In genomic region chr6:89411269-89412070, GRCh38 we compare ENCODE assay signal across 8 cellular contexts. TPM values are rescaled to one million over a fixed set of nuclear protein-coding genes. Genes with fewer than 3 reads are reported as not detected.
DNase-seq lines count a peak whose midpoint lies in the region; ATAC-seq, FAIRE-seq and TF ChIP-seq lines count a peak whose summit lies in the region.

No MANE protein-coding gene starts in this region.

- peak overlapping the region; percentile 78 for H3K4me2 ChIP-seq in HepG2 (ENCODE audit: low read depth, low read length)

- peaks cover 5% of the 10 kb centered on the region for H3K4me1 Mint-ChIP-seq in central memory CD8-positive, alpha-beta T cell

- TF ChIP-seq CTCF in HepG2 (CRISPR knock-in tag; IDR thresholded peaks at IDR 0.05): no peak

- H3K27ac ChIP-seq in HepG2 (ENCODE audit: extremely low read length, insufficient read depth, low read length): no peak overlapping the region

- no peaks in the 10 kb centered on the region for H4K20me1 ChIP-seq in HepG2 (ENCODE audit: insufficient read depth, low read length)

- TF ChIP-seq EP300 in HepG2 (IDR thresholded peaks at IDR 0.05; ENCODE audit: low read depth in 2 of 2, low read length in 2 of 2): no peak
- no peak for TF ChIP-seq EP300 in HepG2 (CRISPR knock-in tag; IDR thresholded peaks at IDR 0.05; ENCODE audit: borderline replicate concordance)

- H3K9me3 ChIP-seq in HepG2 (ENCODE audit: low read length): no peaks in the 10 kb centered on the region

- peaks cover 2% of the 10 kb centered on the region for H3K36me3 Mint-ChIP-seq in central memory CD8-positive, alpha-beta T cell (ENCODE audit: insufficient read depth)

- H3K4me3 Mint-ChIP-seq in central memory CD8-positive, alpha-beta T cell: peak overlapping the region; percentile 97

- ATAC-seq in GM19372 (IDR thresholded peaks at IDR 0.05; ENCODE audit: low read depth, unreplicated experiment): peak; percentile 47
- peak; percentile 7 for ATAC-seq in HG03469 (IDR thresholded peaks at IDR 0.05; ENCODE audit: unreplicated experiment)
- ATAC-seq in central memory CD8-positive, alpha-beta T cell (replicated peaks; ENCODE audit: extremely low read depth, poor library complexity, severe bottlenecking): peak; percentile 38
- peak; percentile 74 for ATAC-seq in HepG2

- POLR2A ChIA-PET in HepG2 (lab: Yijun Ruan, JAX): no interaction called here

- no peaks in the 10 kb centered on the region for H3K79me2 ChIP-seq in HepG2 (ENCODE audit: insufficient read depth, low read length)

- H3K36me3 ChIP-seq in HepG2 (replicated peaks in 1 of 2; ENCODE audit: control insufficient read depth in 1 of 2, insufficient read depth in 2 of 2, low read length in 2 of 2): no peaks in the 10 kb centered on the region

- peak; percentile 40 for DNase-seq in CD1c-positive myeloid dendritic cell (ENCODE audit: extremely low spot score)
- DNase-seq in T-helper 1 cell: peak; percentile 3 to 14 (median 13)
- no peak for DNase-seq in central memory CD8-positive, alpha-beta T cell (ENCODE audit: low spot score in 2 of 2)
- DNase-seq in HepG2 (ENCODE audit: low spot score): no peak
- peak; percentile 2 for DNase-seq in stimulated activated CD8-positive, alpha-beta memory T cell treated with anti-CD3 and anti-CD28 coated beads, Interleukin-4, amount 100 ng/mL, for 24 hours (ENCODE audit: low read depth)
- DNase-seq in NCI-H510A (lab: John Stamatoyannopoulos, UW): no peak

- peaks cover 1 to 51% of the 10 kb centered on the region in 2 experiments; a peak in 4 of 5 replicates for H3K27me3 ChIP-seq in HepG2 (ENCODE audit: control insufficient read depth in 1 of 2, insufficient read depth in 2 of 2, low read length in 2 of 2)

- intact Hi-C loops in HepG2 (cut with micrococcal nuclease; ENCODE audit: unreplicated experiment): no loop called here

- H2AFZ ChIP-seq in HepG2 (ENCODE audit: low read length): no peak overlapping the region

- in situ Hi-C loops in HepG2 (cut with HindIII; ENCODE audit: extremely low pct_ligation_motif_present, low pct_unique_long_range_greater_than_20kb): no loop called here

- CTCF ChIA-PET in HepG2 (lab: Yijun Ruan, JAX; ENCODE audit: low intra/inter-chr PET ratio, low total read pairs): no interaction called here

- no peak for FAIRE-seq in HepG2 (lab: Jason Lieb, UNC)

- peaks cover 40% of the 10 kb centered on the region for H3K27me3 Mint-ChIP-seq in central memory CD8-positive, alpha-beta T cell

- no peak for TF ChIP-seq POLR2A in HepG2 (IDR thresholded peaks at IDR 0.05; ENCODE audit: insufficient read depth in 1 of 2, low read depth in 2 of 2, low read length in 2 of 2)

- no TSS peak for BruUV-seq in HepG2 (replicated peaks; lab: Mats Ljungman, UMichigan)

- peak overlapping the region; percentile 60 to 72 (median 62); a peak in 5 of 6 replicates for H3K4me3 ChIP-seq in HepG2 (replicated peaks in 1 of 3; ENCODE audit: insufficient read depth in 1 of 3, low read depth in 2 of 3, low read length in 3 of 3)

- H3K27ac Mint-ChIP-seq in central memory CD8-positive, alpha-beta T cell (ENCODE audit: low read depth): peak overlapping the region; percentile 38

- TF ChIP-seq RAD21 in HepG2 (CRISPR knock-in tag; IDR thresholded peaks at IDR 0.05): no peak

- peaks cover 25% of the 10 kb centered on the region for H3K4me1 ChIP-seq in HepG2 (ENCODE audit: insufficient read depth, low read length)

- no peak overlapping the region for H3K9ac ChIP-seq in HepG2 (ENCODE audit: insufficient read depth, low read depth, low read length)

- no peaks in the 10 kb centered on the region for H3K9me3 Mint-ChIP-seq in central memory CD8-positive, alpha-beta T cell

- under 1% methylated on average over 22 of the region's 83 CpGs for WGBS in HepG2 (ENCODE audit: low lambda C conversion rate)

TF ChIP-seq in HepG2, 621 proteins besides CTCF, POLR2A, EP300 and RAD21 (continues in another document):
- TF ChIP-seq KDM2A (CRISPR knock-in tag; IDR thresholded peaks at IDR 0.05; ENCODE audit: borderline replicate concordance, low read depth): 0 out of 2 replicates have a peak, but pooled peaks have one; percentile 19
- TF ChIP-seq PCBP2 (optimal IDR thresholded peaks at IDR 0.05; ENCODE audit: low read depth, low read length, poor library complexity, severe bottlenecking): no peak

RNA-seq across cellular contexts. Expression of gene RRAGD, which starts 0.6 kb away (rescaled TPM):
- 0.35 and 0.39 TPM in 2 replicates for total RNA-seq in HepG2 (2016; rRNA removed; fragmentation: Illumina TruSeq; extraction: Trizol)
- total RNA-seq in HepG2 (2016; cell fraction: cytosol; rRNA removed; fragmentation: Illumina TruSeq; extraction: Trizol; ENCODE audit: low read depth): 0.26 and 0.30 TPM in 2 replicates
- 0.30 and 0.63 TPM in 2 replicates for total RNA-seq in HepG2 (2016; cell fraction: insoluble cytoplasmic fraction; rRNA removed; fragmentation: Illumina TruSeq; extraction: Trizol)
- 0.69 and 1.1 TPM in 2 replicates for total RNA-seq in HepG2 (2016; cell fraction: membrane; rRNA removed; fragmentation: Illumina TruSeq; extraction: Trizol)
- 0.28 and 0.53 TPM in 2 replicates for total RNA-seq in HepG2 (2016; cell fraction: nucleus; rRNA removed; fragmentation: Illumina TruSeq; extraction: Trizol)
- 0.53 and 0.57 TPM in 2 replicates for polyA plus RNA-seq in HepG2 (2011; rRNA removed)
- polyA plus RNA-seq in HepG2 (2011; cell fraction: cytosol; rRNA removed): 0.12 and 0.37 TPM in 2 replicates
- polyA plus RNA-seq in HepG2 (2011; cell fraction: nucleus; rRNA removed): 0.05 and 0.06 TPM in 2 replicates
- polyA plus RNA-seq in HepG2 (2012): 0.21 and 0.85 TPM in 2 replicates
- polyA plus RNA-seq in HepG2 (2016; cell fraction: cytosol; fragmentation: Illumina TruSeq; extraction: Trizol; ENCODE audit: low read depth): 0.37 and 0.38 TPM in 2 replicates
- 0.17 and 0.53 TPM in 2 replicates for polyA plus RNA-seq in HepG2 (2016; cell fraction: insoluble cytoplasmic fraction; fragmentation: Illumina TruSeq; extraction: Trizol; ENCODE audit: low read depth)
- 0.69 and 0.86 TPM in 2 replicates for polyA plus RNA-seq in HepG2 (2016; cell fraction: membrane; fragmentation: Illumina TruSeq; extraction: Trizol; ENCODE audit: low read depth)
- polyA plus RNA-seq in HepG2 (2016; cell fraction: nucleus; fragmentation: Illumina TruSeq; extraction: Trizol; ENCODE audit: insufficient read depth, low read depth): 0.22 TPM in 1 of 2 replicates, not detected in the other
- polyA minus RNA-seq in HepG2 (2011; rRNA and poly(A)+ RNA removed; ENCODE audit: low replicate concordance): 0.26 TPM in 1 of 2 replicates, not detected in the other
- 0.62 and 1.3 TPM in 2 replicates for polyA minus RNA-seq in HepG2 (2011; cell fraction: cytosol; rRNA and poly(A)+ RNA removed)
- polyA minus RNA-seq in HepG2 (2011; cell fraction: nucleus; rRNA and poly(A)+ RNA removed): 0.12 and 0.13 TPM in 2 replicates

RNA-seq across cellular contexts. Expression of gene ANKRD6, which starts 21.5 kb away (rescaled TPM):
- total RNA-seq in HepG2 (2016; rRNA removed; fragmentation: Illumina TruSeq; extraction: Trizol): 0.13 and 0.18 TPM in 2 replicates
- not detected in 2 replicates for total RNA-seq in HepG2 (2016; cell fraction: cytosol; rRNA removed; fragmentation: Illumina TruSeq; extraction: Trizol; ENCODE audit: low read depth)
- total RNA-seq in HepG2 (2016; cell fraction: insoluble cytoplasmic fraction; rRNA removed; fragmentation: Illumina TruSeq; extraction: Trizol): 0.24 and 0.32 TPM in 2 replicates
- 0.17 and 0.49 TPM in 2 replicates for total RNA-seq in HepG2 (2016; cell fraction: membrane; rRNA removed; fragmentation: Illumina TruSeq; extraction: Trizol)
- 0.41 TPM in 1 of 2 replicates, not detected in the other for total RNA-seq in HepG2 (2016; cell fraction: nucleus; rRNA removed; fragmentation: Illumina TruSeq; extraction: Trizol)
- polyA plus RNA-seq in HepG2 (2011; rRNA removed): 0.36 and 0.48 TPM in 2 replicates
- 0.09 and 0.44 TPM in 2 replicates for polyA plus RNA-seq in HepG2 (2011; cell fraction: cytosol; rRNA removed)
- 0.34 and 0.47 TPM in 2 replicates for polyA plus RNA-seq in HepG2 (2011; cell fraction: nucleus; rRNA removed)
- 0.15 and 0.28 TPM in 2 replicates for polyA plus RNA-seq in HepG2 (2012)
- polyA plus RNA-seq in HepG2 (2016; cell fraction: cytosol; fragmentation: Illumina TruSeq; extraction: Trizol; ENCODE audit: low read depth): 0.19 and 0.32 TPM in 2 replicates
- polyA plus RNA-seq in HepG2 (2016; cell fraction: insoluble cytoplasmic fraction; fragmentation: Illumina TruSeq; extraction: Trizol; ENCODE audit: low read depth): 0.36 and 0.38 TPM in 2 replicates
- polyA plus RNA-seq in HepG2 (2016; cell fraction: membrane; fragmentation: Illumina TruSeq; extraction: Trizol; ENCODE audit: low read depth): 0.35 and 0.37 TPM in 2 replicates
- polyA plus RNA-seq in HepG2 (2016; cell fraction: nucleus; fragmentation: Illumina TruSeq; extraction: Trizol; ENCODE audit: insufficient read depth, low read depth): 0.61 and 1.2 TPM in 2 replicates
- polyA minus RNA-seq in HepG2 (2011; rRNA and poly(A)+ RNA removed; ENCODE audit: low replicate concordance): 0.10 TPM in 1 of 2 replicates, not detected in the other
- not detected in 2 replicates for polyA minus RNA-seq in HepG2 (2011; cell fraction: cytosol; rRNA and poly(A)+ RNA removed)
- 0.25 and 0.26 TPM in 2 replicates for polyA minus RNA-seq in HepG2 (2011; cell fraction: nucleus; rRNA and poly(A)+ RNA removed)

RNA-seq across cellular contexts. Expression of gene UBE2J1, which starts 58.9 kb away (rescaled TPM):
- 19.3 and 29.5 TPM in 2 replicates for total RNA-seq in HepG2 (2016; rRNA removed; fragmentation: Illumina TruSeq; extraction: Trizol)
- total RNA-seq in HepG2 (2016; cell fraction: cytosol; rRNA removed; fragmentation: Illumina TruSeq; extraction: Trizol; ENCODE audit: low read depth): 13.5 and 15.0 TPM in 2 replicates
- 20.1 and 28.2 TPM in 2 replicates for total RNA-seq in HepG2 (2016; cell fraction: insoluble cytoplasmic fraction; rRNA removed; fragmentation: Illumina TruSeq; extraction: Trizol)
- total RNA-seq in HepG2 (2016; cell fraction: membrane; rRNA removed; fragmentation: Illumina TruSeq; extraction: Trizol): 34.9 and 36.8 TPM in 2 replicates
- total RNA-seq in HepG2 (2016; cell fraction: nucleus; rRNA removed; fragmentation: Illumina TruSeq; extraction: Trizol): 10.8 and 11.8 TPM in 2 replicates
- 18.6 and 24.6 TPM in 2 replicates for polyA plus RNA-seq in HepG2 (2011; rRNA removed)
- polyA plus RNA-seq in HepG2 (2011; cell fraction: cytosol; rRNA removed): 12.1 and 17.5 TPM in 2 replicates
- polyA plus RNA-seq in HepG2 (2011; cell fraction: nucleus; rRNA removed): 5.8 and 6.6 TPM in 2 replicates
- polyA plus RNA-seq in HepG2 (2012): 15.8 and 17.0 TPM in 2 replicates
- polyA plus RNA-seq in HepG2 (2016; cell fraction: cytosol; fragmentation: Illumina TruSeq; extraction: Trizol; ENCODE audit: low read depth): 26.2 and 31.5 TPM in 2 replicates
- polyA plus RNA-seq in HepG2 (2016; cell fraction: insoluble cytoplasmic fraction; fragmentation: Illumina TruSeq; extraction: Trizol; ENCODE audit: low read depth): 52.7 and 53.8 TPM in 2 replicates
- polyA plus RNA-seq in HepG2 (2016; cell fraction: membrane; fragmentation: Illumina TruSeq; extraction: Trizol; ENCODE audit: low read depth): 47.6 and 48.7 TPM in 2 replicates
- 22.0 and 22.5 TPM in 2 replicates for polyA plus RNA-seq in HepG2 (2016; cell fraction: nucleus; fragmentation: Illumina TruSeq; extraction: Trizol; ENCODE audit: insufficient read depth, low read depth)
- polyA minus RNA-seq in HepG2 (2011; rRNA and poly(A)+ RNA removed; ENCODE audit: low replicate concordance): 10.0 and 15.8 TPM in 2 replicates
- 13.7 and 13.9 TPM in 2 replicates for polyA minus RNA-seq in HepG2 (2011; cell fraction: cytosol; rRNA and poly(A)+ RNA removed)
- polyA minus RNA-seq in HepG2 (2011; cell fraction: nucleus; rRNA and poly(A)+ RNA removed): 18.8 and 20.0 TPM in 2 replicates

Comparison
In these comparisons a context has a peak if more than half of its experiments do, and no peak if none do; other contexts are left out.
1. DNase-seq: peak in CD1c-positive myeloid dendritic cell (single experiment), T-helper 1 cell (5 of 5) and stimulated activated CD8-positive, alpha-beta memory T cell treated with anti-CD3 and anti-CD28 coated beads, Interleukin-4, amount 100 ng/mL, for 24 hours (single experiment); none in central memory CD8-positive, alpha-beta T cell (0 of 2), HepG2 (single experiment) and NCI-H510A (single experiment).
2. ATAC-seq: peak in every context shown above with its lines; median percentile 74 in HepG2; 47 in GM19372; 38 in central memory CD8-positive, alpha-beta T cell; 7 in HG03469.